ENCODE assay signal across 19 cellular contexts in genomic region chr5:109643951-109644350, GRCh38. TPM values are rescaled to one million over a fixed set of nuclear protein-coding genes. Genes with fewer than 3 reads are reported as not detected.
DNase-seq lines count a peak whose midpoint lies in the region; ATAC-seq and TF ChIP-seq lines count a peak whose summit lies in the region.
"Had no signal": no experiment of that assay in that cellular context is flagged by ENCODE, and none has a peak within 500 bp of the region (broad histone marks: within the 10 kb centered on the region; RNA-seq: fewer than 3 reads in every experiment).

No MANE protein-coding gene starts in this region.

- H3K4me2 ChIP-seq in Loucy (ENCODE audit: low read depth, low read length, poor library complexity, severe bottlenecking) = no peak overlapping the region
- H3K4me2 ChIP-seq: A549 had no signal

- no peaks in the 10 kb centered on the region for H3K4me1 ChIP-seq in Loucy (ENCODE audit: insufficient read depth, low read length, poor library complexity, severe bottlenecking)
- H3K4me1 ChIP-seq in neuron (ENCODE audit: insufficient read depth, low read length) = peaks cover 21% of the 10 kb centered on the region
- H3K4me1 ChIP-seq: A549 had no signal

- H3K4me3 ChIP-seq in Loucy (ENCODE audit: low read length, poor library complexity, severe bottlenecking) = no peak overlapping the region
- H3K4me3 ChIP-seq in neuron (ENCODE audit: low read length) = no peak overlapping the region
- H3K4me3 ChIP-seq: A549, SJSA1 had no signal

- H3K27me3 ChIP-seq in Loucy (ENCODE audit: insufficient read depth, low read length, poor library complexity, severe bottlenecking) (no peaks in the 10 kb centered on the region), neuron (ENCODE audit: insufficient read depth, low read length) (no peaks in the 10 kb centered on the region)
- H3K27me3 ChIP-seq: BE2C, SJSA1 had no signal

- peak overlapping the region; percentile 22 for H3K27ac ChIP-seq in cingulate gyrus (ENCODE audit: low read depth, low read length)
- H3K27ac ChIP-seq: A549, SJSA1 had no signal

- no peaks in the 10 kb centered on the region for H4K20me1 ChIP-seq in Loucy (ENCODE audit: insufficient read depth, low read length, poor library complexity, severe bottlenecking)

- H3K9me2 ChIP-seq in Loucy (replicated peaks; ENCODE audit: low read depth, low read length) = no peaks in the 10 kb centered on the region

- no peaks in the 10 kb centered on the region for H3F3A ChIP-seq in Loucy (ENCODE audit: low read depth)

- H3K79me2 ChIP-seq in Loucy (ENCODE audit: insufficient read depth, low read length) = no peaks in the 10 kb centered on the region

- no peaks in the 10 kb centered on the region for H3K36me3 ChIP-seq in Loucy (ENCODE audit: insufficient read depth, low read length)
- H3K36me3 ChIP-seq in neuron (ENCODE audit: insufficient read depth, low read length) = no peaks in the 10 kb centered on the region
- H3K36me3 ChIP-seq: BE2C, SJSA1 had no signal

- H3K9me3 ChIP-seq in Loucy (ENCODE audit: insufficient read depth, low read depth, low read length) (no peaks in the 10 kb centered on the region), neuron (ENCODE audit: low read length) (no peaks in the 10 kb centered on the region)
- H3K9me3 ChIP-seq: A549, BE2C, SJSA1 had no signal

- DNase-seq in left ventricle myocardium superior (no peak), posterior vena cava (ENCODE audit: low spot score) (no peak)
- DNase-seq: BE2C, DMS79, HCEC 1CT, KG1, NCI-H1105, NCI-H146, NCI-H2029 treated with DMSO at 0.1 percent for 48 hours, NCI-H226, NCI-H510A treated with DMSO at 0.1 percent for 48 hours, NCI-H774 had no signal

- ATAC-seq in left ventricle myocardium superior = no peak
- ATAC-seq in HG03354 (IDR thresholded peaks at IDR 0.05; ENCODE audit: poor library complexity, severe bottlenecking, unreplicated experiment) = no peak
- no peak for ATAC-seq in GM18498 (IDR thresholded peaks at IDR 0.05; ENCODE audit: unreplicated experiment)
- ATAC-seq: A549 had no signal

- peak overlapping the region; percentile 67 for H2AFZ ChIP-seq in Loucy (ENCODE audit: low read length)
- peak overlapping the region; percentile 7 for H2AFZ ChIP-seq in neuron (ENCODE audit: low read depth, low read length)

- intact Hi-C loops in left ventricle myocardium superior (cut with micrococcal nuclease) = no loop called here
- intact Hi-C loops in posterior vena cava (cut with DNase I) = no loop called here

- TF ChIP-seq CTCF in Loucy (conservative IDR thresholded peaks at IDR 0.05; ENCODE audit: low read length) = no peak

- H3K9ac ChIP-seq in Loucy (ENCODE audit: low read depth, low read length, poor library complexity, severe bottlenecking) = no peak overlapping the region

RNA-seq across cellular contexts. Expression of gene MAN2A1, which starts 45.8 kb away (rescaled TPM):
- total RNA-seq in left ventricle myocardium superior (8.1 TPM), posterior vena cava (10 to 100 TPM; 43.9 to 44.5 TPM)
